12 cellular contexts compared by ENCODE assay signal in genomic region chr18:76363451-76364120, GRCh38.
DNase-seq lines count a peak whose midpoint lies in the region; ATAC-seq and TF ChIP-seq lines count a peak whose summit lies in the region.
"Had no signal": no experiment of that assay in that cellular context is flagged by ENCODE, and none has a peak within 500 bp of the region (broad histone marks: within the 10 kb centered on the region; RNA-seq: fewer than 3 reads in every experiment).

No MANE protein-coding gene starts in this region.

- H3K79me1 ChIP-seq in IMR-90 (ENCODE audit: low read depth in 1 of 2, low read length in 2 of 2): peaks cover 27 to 67% of the 10 kb centered on the region in 2 experiments

- peak overlapping the region; percentile 90 for H2BK20ac ChIP-seq in IMR-90 (ENCODE audit: low read depth, low read length)

- no peak for TF ChIP-seq RAD21 in IMR-90 (IDR thresholded peaks at IDR 0.05; ENCODE audit: low read length)

- H2AFZ ChIP-seq in IMR-90 (replicated peaks; ENCODE audit: low read length, poor library complexity): no peak overlapping the region

- H3K36me3 ChIP-seq in BJ (ENCODE audit: control insufficient read depth, insufficient read depth, low read length) (peaks cover 6% of the 10 kb centered on the region), IMR-90 (ENCODE audit: control insufficient read depth, insufficient read depth, low read length) (peaks cover 28% of the 10 kb centered on the region), rectal smooth muscle tissue (ENCODE audit: control insufficient read depth, insufficient read depth, low read length) (no peaks in the 10 kb centered on the region)

- ATAC-seq in IMR-90 (ENCODE audit: low read depth) (peak; percentile 84), GM19328 (IDR thresholded peaks at IDR 0.05; ENCODE audit: unreplicated experiment) (no peak), GM21381 (IDR thresholded peaks at IDR 0.05; ENCODE audit: unreplicated experiment) (no peak)

- dilution Hi-C loops in IMR-90 (cut with HindIII; ENCODE audit: low sequenced_read_pairs, unreplicated experiment): no loop called here

- peak overlapping the region; percentile 77 for H3K4ac ChIP-seq in IMR-90 (ENCODE audit: low read depth, low read length)

- intact Hi-C loops in IMR-90 (cut with micrococcal nuclease): no loop called here

- H3K27me3 ChIP-seq in BJ (ENCODE audit: control insufficient read depth, insufficient read depth, low read length) (no peaks in the 10 kb centered on the region), IMR-90 (ENCODE audit: control insufficient read depth, insufficient read depth, low read length) (no peaks in the 10 kb centered on the region), rectal smooth muscle tissue (ENCODE audit: control insufficient read depth, insufficient read depth, low read length) (no peaks in the 10 kb centered on the region)
- H3K27me3 ChIP-seq: adrenal gland, stomach had no signal

- TF ChIP-seq POLR2A in IMR-90 (IDR thresholded peaks at IDR 0.05; ENCODE audit: low read depth, low read length): no peak

- H3K18ac ChIP-seq in IMR-90 (ENCODE audit: low read depth, low read length): peak overlapping the region; percentile 61

- peak overlapping the region; percentile 39; the same call in 1 of the 3 replicates for H2BK15ac ChIP-seq in IMR-90 (ENCODE audit: low read depth, low read length)

- H3K4me1 ChIP-seq in IMR-90 (ENCODE audit: control insufficient read depth, insufficient read depth, low read length) (peaks cover 13% of the 10 kb centered on the region), rectal smooth muscle tissue (ENCODE audit: control insufficient read depth, insufficient read depth, low read length) (peaks cover 15% of the 10 kb centered on the region)
- H3K4me1 ChIP-seq: adrenal gland had no signal

- H3K14ac ChIP-seq in IMR-90 (replicated peaks; ENCODE audit: low read depth, low read length): peak overlapping the region; percentile 69

- H4K20me1 ChIP-seq in IMR-90 (ENCODE audit: insufficient read depth, low read length): peaks cover 13% of the 10 kb centered on the region

- peaks cover 33% of the 10 kb centered on the region for H3K9me1 ChIP-seq in IMR-90 (ENCODE audit: insufficient read depth, low read length)

- H2AK5ac ChIP-seq in IMR-90 (ENCODE audit: low read depth, low read length): peak overlapping the region; percentile 84

- no TSS peak for BruUV-seq in IMR-90 (replicated peaks; lab: Mats Ljungman, UMichigan)

- H3K9ac ChIP-seq in IMR-90 (ENCODE audit: low read depth, low read length) (no peak overlapping the region), rectal smooth muscle tissue (ENCODE audit: low read length) (no peak overlapping the region)

- peak overlapping the region; percentile 76 for H3K4me2 ChIP-seq in IMR-90 (ENCODE audit: low read depth, low read length)

- peak overlapping the region; percentile 73 for H2BK5ac ChIP-seq in IMR-90 (ENCODE audit: low read depth, low read length, poor library complexity, severe bottlenecking)

- H4K5ac ChIP-seq in IMR-90 (ENCODE audit: low read depth, low read length): peak overlapping the region; percentile 67

- WGBS in IMR-90 (ENCODE audit: extremely low coverage in 2 of 2, insufficient read length in 1 of 2), 2 experiments: 93% methylated on average over 3 of the region's 12 CpGs; no CpG with 5 or more reads in 1 of the 2 experiments

- peak overlapping the region; percentile 32 to 77; a peak in 3 of 4 replicates for H4K8ac ChIP-seq in IMR-90 (ENCODE audit: low read depth in 2 of 2, low read length in 2 of 2)

- H2BK120ac ChIP-seq in IMR-90 (ENCODE audit: low read depth, low read length): peak overlapping the region; percentile 61

- H3K27ac ChIP-seq in IMR-90 (ENCODE audit: insufficient read depth, low read length) (peak overlapping the region; percentile 89), rectal smooth muscle tissue (ENCODE audit: low read depth, low read length) (peak overlapping the region; percentile 74)
- H3K27ac ChIP-seq: adrenal gland had no signal

- peak overlapping the region; percentile 53; the same call in 1 of the 2 replicates for H3K56ac ChIP-seq in IMR-90 (ENCODE audit: extremely low read depth, insufficient read depth, low read length)

- H4K91ac ChIP-seq in IMR-90 (ENCODE audit: insufficient read depth, low read depth, low read length): peak overlapping the region; percentile 50

- in situ Hi-C loops in IMR-90 (cut with MboI; ENCODE audit: low sequenced_read_pairs): loop anchor here (25.0 kb wide), 2 partner anchors 876 to 1151 kb away; partner anchors contain the start of genes PTGR3 and TSHZ1

- H3K4me3 ChIP-seq in BJ (ENCODE audit: low read depth, low read length): no peak overlapping the region
- no peak overlapping the region for H3K4me3 ChIP-seq in IMR-90 (ENCODE audit: insufficient read depth, low read depth, low read length)
- H3K4me3 ChIP-seq in rectal smooth muscle tissue (ENCODE audit: low read length): no peak overlapping the region
- H3K4me3 ChIP-seq: adrenal gland, stomach had no signal

- H3K9me3 ChIP-seq in IMR-90 (ENCODE audit: control insufficient read depth, insufficient read depth, low read length): no peaks in the 10 kb centered on the region
- H3K9me3 ChIP-seq: adrenal gland, stomach had no signal

- H3K23ac ChIP-seq in IMR-90 (ENCODE audit: low read depth, low read length): peak overlapping the region; percentile 85

- peak; percentile 90 for DNase-seq in BJ (ENCODE audit: low read depth)
- DNase-seq in IMR-90: peak; percentile 87
- peak; percentile 19 for DNase-seq in fibroblast of peridontal ligament (ENCODE audit: extremely low read depth)
- DNase-seq in NCI-H524 (lab: John Stamatoyannopoulos, UW): no peak
- no peak for DNase-seq in NCI-H510A (lab: John Stamatoyannopoulos, UW)
- DNase-seq: NCI-H1694, NCI-H345, stomach had no signal

- CTCF ChIA-PET in BJ (lab: Yijun Ruan, JAX): interaction anchor here (0.6 to 2.2 kb wide), 5 partner anchors 9 to 1740 kb away, joined by 3 to 10 read pairs (median 3); no protein-coding TSS in a partner anchor
- CTCF ChIA-PET in IMR-90 (lab: Yijun Ruan, JAX): interaction anchor here (1.0 kb wide), 1 partner anchor 10 kb away, joined by 6 read pairs; no protein-coding TSS in a partner anchor

- POLR2A ChIA-PET in BJ (lab: Charles Lee): interaction anchor here (0.5 to 0.6 kb wide), 2 partner anchors 91 to 1681 kb away, joined by 3 to 7 read pairs; no protein-coding TSS in a partner anchor
- POLR2A ChIA-PET in IMR-90 (lab: Charles Lee; ENCODE audit: unreplicated experiment): no interaction called here

- TF ChIP-seq CTCF in BJ (IDR thresholded peaks at IDR 0.05; ENCODE audit: insufficient read depth, low read depth, low read length): no peak
- no peak for TF ChIP-seq CTCF in IMR-90 (conservative IDR thresholded peaks at IDR 0.05; ENCODE audit: low read depth, low read length)

- H2AK9ac ChIP-seq in IMR-90 (replicated peaks; ENCODE audit: low read depth, low read length, poor library complexity): no peak overlapping the region

TF ChIP-seq in IMR-90, 13 proteins besides CTCF, POLR2A, EP300 and RAD21:
- TF ChIP-seq FOS (IDR thresholded peaks at IDR 0.05; ENCODE audit: low read depth, low read length) (peak; percentile 18; the same call in 1 of the 2 replicates), CEBPB (IDR thresholded peaks at IDR 0.05; ENCODE audit: low read depth, low read length) (peak; percentile 45; the same call in 1 of the 2 replicates), NFE2L2 (IDR thresholded peaks at IDR 0.05; ENCODE audit: low read depth, low read length) (no peak), RCOR1 (IDR thresholded peaks at IDR 0.05; ENCODE audit: insufficient replicate concordance, low read length) (no peak)
TF ChIP-seq in IMR-90: peak in this region for 2.

Comparison
In these comparisons a context has a peak if more than half of its experiments do, and no peak if none do; other contexts are left out.
1. DNase-seq: peak in BJ (single experiment), IMR-90 (single experiment) and fibroblast of peridontal ligament (single experiment); none in NCI-H524 (0 of 2) and NCI-H510A (single experiment).